Comparison of ENCODE assay signal across 2 cellular contexts in genomic region chr21:39597595-39598185, GRCh38.
A peak's percentile ranks its signal among the peaks of the same experiment; 100 is the strongest.
TF ChIP-seq lines count a peak whose summit lies in the region.

No MANE protein-coding gene starts in this region.

TF ChIP-seq in GM23338, 12 proteins besides CTCF, POLR2A, EP300 and RAD21:
- TF ChIP-seq ETS1 (IDR thresholded peaks at IDR 0.05) = no peak
- TF ChIP-seq NANOG (IDR thresholded peaks at IDR 0.05; ENCODE audit: borderline replicate concordance) = no peak
- no peak for TF ChIP-seq EZH2phosphoT487 (IDR thresholded peaks at IDR 0.05; ENCODE audit: unreplicated experiment)
- TF ChIP-seq ZNF331 (CRISPR knock-in tag; IDR thresholded peaks at IDR 0.05; ENCODE audit: low read depth) = no peak
- no peak for TF ChIP-seq POLR2AphosphoS5 (IDR thresholded peaks at IDR 0.05; ENCODE audit: low read depth)
- TF ChIP-seq REST (IDR thresholded peaks at IDR 0.05; ENCODE audit: unreplicated experiment) = no peak
- no peak for TF ChIP-seq STAT1 (IDR thresholded peaks at IDR 0.05; ENCODE audit: unreplicated experiment)
- no peak for TF ChIP-seq EZH2 (IDR thresholded peaks at IDR 0.05; ENCODE audit: low read depth, unreplicated experiment)
- no peak for TF ChIP-seq CREB1 (CRISPR knock-in tag; IDR thresholded peaks at IDR 0.05; ENCODE audit: low read depth)
- no peak for TF ChIP-seq JUNB (IDR thresholded peaks at IDR 0.05; ENCODE audit: unreplicated experiment)
- TF ChIP-seq ZNF462 (CRISPR knock-in tag; IDR thresholded peaks at IDR 0.05) = no peak
- no peak for TF ChIP-seq ZNF114 (CRISPR knock-in tag; IDR thresholded peaks at IDR 0.05)

TF ChIP-seq in H1, 55 proteins besides CTCF, POLR2A, EP300 and RAD21:
- TF ChIP-seq E2F6 (IDR thresholded peaks at IDR 0.05) = peak; percentile 57
- no peak for TF ChIP-seq RXRA (IDR thresholded peaks at IDR 0.05; ENCODE audit: insufficient read depth, low read depth, low read length)
- no peak for TF ChIP-seq KDM1A (IDR thresholded peaks at IDR 0.05; ENCODE audit: borderline replicate concordance, low read length)
TF ChIP-seq in H1: peak in this region for 1.
